Comparison of ENCODE assay signal across 32 cellular contexts in genomic region chr4:7974425-7974824, GRCh38.
"Had no signal": no experiment of that assay in that cellular context is flagged by ENCODE, and none has a peak within 500 bp of the region (broad histone marks: within the 10 kb centered on the region; RNA-seq: fewer than 3 reads in every experiment).

No MANE protein-coding gene starts in this region.

- DNase-seq: activated CD4-positive, alpha-beta T cell treated with anti-CD3 and anti-CD28 coated beads for 36 hours; activated CD4-positive, alpha-beta T cell treated with anti-CD3 and anti-CD28 coated beads, Interleukin-2, amount 50 U/mL, for 1 hour; activated CD4-positive, alpha-beta T cell treated with anti-CD3 and anti-CD28 coated beads, Interleukin-2, amount 50 U/mL, for 48 hours; activated CD4-positive, CD25-positive, alpha-beta regulatory T cell; activated CD4-positive, CD25-positive, alpha-beta regulatory T cell treated with anti-CD3 and anti-CD28 coated beads, Interleukin-2, amount 50 U/mL, for 72 hours; activated CD8-positive, alpha-beta memory T cell treated with anti-CD3 and anti-CD28 coated beads, Interleukin-2, amount 50 U/mL, for 48 hours; activated effector memory CD4-positive, alpha-beta T cell treated with Interleukin-2 at 50 U/mL for 16 hours; activated gamma-delta T cell treated with Interleukin-2 at 50 U/mL for 16 hours; activated naive CD4-positive, alpha-beta T cell treated with anti-CD3 and anti-CD28 coated beads, Interleukin-2, amount 50 U/mL, for 16 hours; activated naive CD4-positive, alpha-beta T cell treated with Interleukin-2 at 50 U/mL for 16 hours; activated T-cell treated with anti-CD3 and anti-CD28 coated beads for 4 hours; activated T-cell treated with anti-CD3 and anti-CD28 coated beads, Interleukin-2, amount 50 U/mL, for 24 hours; activated T-cell treated with anti-CD3 and anti-CD28 coated beads, Interleukin-2, amount 50 U/mL, for 72 hours; amniotic stem cell; brain microvascular endothelial cell; cortex of kidney; dermis blood vessel endothelial cell; effector CD4-positive, alpha-beta T cell; effector memory CD8-positive, alpha-beta T cell; erythroblast; foreskin keratinocyte; gastrocnemius medialis; glutamatergic neuron; T-helper 1 cell; T-helper 17 cell; T1000 had no signal

- H3K36me3 Mint-ChIP-seq: activated naive CD8-positive, alpha-beta T cell had no signal

- H3K27ac Mint-ChIP-seq: activated naive CD8-positive, alpha-beta T cell; T-helper 2 cell treated with Interferon-gamma antibody and Interleukin-4, amounts not matched to agents 5 μg/mL and 100 μg/mL, for 36 hours had no signal

- H3K9me3 Mint-ChIP-seq: activated T-cell treated with anti-CD3 and anti-CD28 coated beads, Interleukin-2, amount 50 U/mL, for 24 hours; activated T-cell treated with anti-CD3 and anti-CD28 coated beads, Interleukin-2, amount 50 U/mL, for 72 hours; effector memory CD8-positive, alpha-beta T cell; T-helper 2 cell treated with Interferon-gamma antibody and Interleukin-4, amounts not matched to agents 5 μg/mL and 100 μg/mL, for 36 hours had no signal

- H3K27ac ChIP-seq: brain microvascular endothelial cell, foreskin keratinocyte, gastrocnemius medialis had no signal

- H3K9me3 ChIP-seq: esophagus muscularis mucosa, gastrocnemius medialis had no signal

- FAIRE-seq: astrocyte, bronchial epithelial cell, colon had no signal

- H3K4me3 Mint-ChIP-seq: activated CD4-positive, alpha-beta T cell treated with anti-CD3 and anti-CD28 coated beads for 36 hours; activated naive CD8-positive, alpha-beta T cell; activated T-cell treated with anti-CD3 and anti-CD28 coated beads, Interleukin-2, amount 50 U/mL, for 24 hours; T-helper 17 cell; T-helper 2 cell treated with Interferon-gamma antibody and Interleukin-4, amounts not matched to agents 5 μg/mL and 100 μg/mL, for 36 hours had no signal

- H3K36me3 ChIP-seq: brain microvascular endothelial cell, esophagus muscularis mucosa had no signal

- H3K4me3 ChIP-seq: esophagus muscularis mucosa, gastrocnemius medialis had no signal

- ATAC-seq: activated T-cell treated with anti-CD3 and anti-CD28 coated beads, Interleukin-2, amount 50 U/mL, for 72 hours; gastrocnemius medialis; T-helper 17 cell had no signal

- H3K27me3 Mint-ChIP-seq: activated CD4-positive, alpha-beta T cell treated with anti-CD3 and anti-CD28 coated beads for 36 hours; activated naive CD8-positive, alpha-beta T cell; activated T-cell treated with anti-CD3 and anti-CD28 coated beads, Interleukin-2, amount 50 U/mL, for 24 hours; effector memory CD8-positive, alpha-beta T cell; T-helper 17 cell had no signal

- H3K27me3 ChIP-seq: brain microvascular endothelial cell, esophagus muscularis mucosa, foreskin keratinocyte, gastrocnemius medialis had no signal
